Comparison of ENCODE assay signal across 11 cellular contexts in genomic region chr9:109086221-109086620, GRCh38. TPM values are rescaled to one million over a fixed set of nuclear protein-coding genes. Genes with fewer than 3 reads are reported as not detected.
DNase-seq lines count a peak whose midpoint lies in the region; ATAC-seq, FAIRE-seq and TF ChIP-seq lines count a peak whose summit lies in the region.
"Had no signal": no experiment of that assay in that cellular context is flagged by ENCODE, and none has a peak within 500 bp of the region (broad histone marks: within the 10 kb centered on the region; RNA-seq: fewer than 3 reads in every experiment).

No MANE protein-coding gene starts in this region.

- dilution Hi-C loops in endothelial cell of umbilical vein (cut with MboI; ENCODE audit: extremely low pct_ligation_motif_present, low sequenced_read_pairs): no loop called here

- H3K4me2 ChIP-seq in endothelial cell of umbilical vein (ENCODE audit: insufficient read depth, low read length): no peak overlapping the region

- peak; percentile 48 for DNase-seq in GM10248 (ENCODE audit: extremely low spot score)
- DNase-seq in endothelial cell of umbilical vein (ENCODE audit: low read depth, low spot score): peak; percentile 65
- no peak for DNase-seq in activated CD4-positive, alpha-beta T cell treated with anti-CD3 and anti-CD28 coated beads for 48 hours
- no peak for DNase-seq in stimulated activated CD4-positive, alpha-beta T cell treated with anti-CD3 and anti-CD28 coated beads, Interleukin-4, amount 100 ng/mL, for 1 hour
- no peak for DNase-seq in AG20443 (ENCODE audit: low spot score)
- DNase-seq in LoVo (ENCODE audit: low spot score): no peak
- DNase-seq: activated gamma-delta T cell, NCI-H1092 treated with DMSO at 0.1 percent for 48 hours had no signal

- no peak overlapping the region for H3K4me3 ChIP-seq in endothelial cell of umbilical vein (replicated peaks in 1 of 3; ENCODE audit: insufficient read depth in 1 of 3, low read depth in 1 of 3, low read length in 3 of 3)
- H3K4me3 ChIP-seq: esophagus muscularis mucosa had no signal

- H3K36me3 ChIP-seq in endothelial cell of umbilical vein (ENCODE audit: control insufficient read depth in 2 of 2, extremely low read depth in 1 of 2, insufficient read depth in 2 of 2, low read length in 2 of 2): peaks cover 5 to 8% of the 10 kb centered on the region in 2 experiments

- no peak overlapping the region for H3K9ac ChIP-seq in endothelial cell of umbilical vein (replicated peaks; ENCODE audit: extremely low read depth, insufficient read depth, low read length)

- H3K79me2 ChIP-seq in endothelial cell of umbilical vein (ENCODE audit: control insufficient read depth, insufficient read depth, low read length): no peaks in the 10 kb centered on the region

- no peak for FAIRE-seq in endothelial cell of umbilical vein (lab: Jason Lieb, UNC)

- H3K4me1 ChIP-seq in endothelial cell of umbilical vein (ENCODE audit: control insufficient read depth, extremely low read depth, insufficient read depth, low read length): no peaks in the 10 kb centered on the region

- intact Hi-C loops in endothelial cell of umbilical vein (cut with micrococcal nuclease): no loop called here

- no peaks in the 10 kb centered on the region for H3K27me3 ChIP-seq in endothelial cell of umbilical vein (ENCODE audit: control insufficient read depth in 2 of 2, insufficient read depth in 2 of 2, low read length in 2 of 2)
- H3K27me3 ChIP-seq: esophagus muscularis mucosa had no signal

- H3K9me3 ChIP-seq in endothelial cell of umbilical vein (replicated peaks; ENCODE audit: control insufficient read depth, insufficient read depth, low read length): no peaks in the 10 kb centered on the region
- H3K9me3 ChIP-seq: esophagus muscularis mucosa had no signal

- no peaks in the 10 kb centered on the region for H4K20me1 ChIP-seq in endothelial cell of umbilical vein (replicated peaks; ENCODE audit: control insufficient read depth, extremely low read depth, insufficient read depth, low read length)

- H3K9me1 ChIP-seq in endothelial cell of umbilical vein (replicated peaks; ENCODE audit: control insufficient read depth, extremely low read depth, insufficient read depth, low read length): no peaks in the 10 kb centered on the region

- ATAC-seq in GM21529 (IDR thresholded peaks at IDR 0.05; ENCODE audit: unreplicated experiment): peak; percentile 84
- ATAC-seq in HG03571 (IDR thresholded peaks at IDR 0.05; ENCODE audit: unreplicated experiment): peak; percentile 62

- no peak overlapping the region for H3K27ac ChIP-seq in endothelial cell of umbilical vein (ENCODE audit: insufficient read depth, low read depth, low read length)
- H3K27ac ChIP-seq: esophagus muscularis mucosa had no signal

- H2AFZ ChIP-seq in endothelial cell of umbilical vein (ENCODE audit: low read depth, low read length): no peak overlapping the region

- no TSS peak for BruUV-seq in endothelial cell of umbilical vein (replicated peaks; lab: Mats Ljungman, UMichigan)

- POLR2A ChIA-PET in GM10248 (lab: Yijun Ruan, JAX): no interaction called here
- POLR2A ChIA-PET in endothelial cell of umbilical vein (lab: Charles Lee): no interaction called here

- TF ChIP-seq CTCF in GM10248 (IDR thresholded peaks at IDR 0.05; ENCODE audit: control extremely low read depth, extremely low read depth, low read depth, missing control alignments) (no peak), endothelial cell of umbilical vein (IDR thresholded peaks at IDR 0.05; ENCODE audit: extremely low read depth in 1 of 2, insufficient read depth in 1 of 2, low read depth in 1 of 2, low read length in 2 of 2) (no peak)

- CTCF ChIA-PET in GM10248 (lab: Yijun Ruan, JAX): interaction anchor here (0.6 to 2.7 kb wide), 4 partner anchors 9 to 150 kb away, joined by 3 to 8 read pairs (median 3); no protein-coding TSS in a partner anchor
- CTCF ChIA-PET in endothelial cell of umbilical vein (lab: Charles Lee): interaction anchor here (0.7 to 3.7 kb wide), 7 partner anchors 8 to 97 kb away, joined by 3 to 13 read pairs (median 4); partner anchors contain the start of gene TMEM245

- no peak for TF ChIP-seq POLR2A in endothelial cell of umbilical vein (IDR thresholded peaks at IDR 0.05; ENCODE audit: low read depth, low read length)

TF ChIP-seq in endothelial cell of umbilical vein, 7 proteins besides CTCF, POLR2A, EP300 and RAD21:
- TF ChIP-seq FOS (IDR thresholded peaks at IDR 0.05; ENCODE audit: borderline replicate concordance, insufficient read depth, low read length) (peak; percentile 42), JUN (IDR thresholded peaks at IDR 0.05; ENCODE audit: borderline replicate concordance, insufficient read depth, insufficient read length, low read depth) (peak; percentile 35), MYC (IDR thresholded peaks at IDR 0.05; ENCODE audit: low read depth, low read length) (no peak)

RNA-seq across cellular contexts. Expression of gene TMEM245, which starts 33.5 kb away (rescaled TPM):
- total RNA-seq in endothelial cell of umbilical vein: 39.4 and 44.2 TPM in 2 replicates
- 41.7 and 48.0 TPM in 2 replicates for polyA plus RNA-seq in endothelial cell of umbilical vein
- polyA plus RNA-seq in endothelial cell of umbilical vein (2011; cell fraction: cytosol; rRNA removed): 22.1 and 22.7 TPM in 2 replicates
- 27.8 and 30.4 TPM in 2 replicates for polyA plus RNA-seq in endothelial cell of umbilical vein (2011; cell fraction: nucleus; rRNA removed)
- polyA plus RNA-seq in endothelial cell of umbilical vein (2012): 40.4 and 41.8 TPM in 2 replicates
- 156 and 175 TPM in 2 replicates for polyA minus RNA-seq in endothelial cell of umbilical vein
- 57.1 TPM for polyA minus RNA-seq in endothelial cell of umbilical vein (2011; cell fraction: cytosol; rRNA and poly(A)+ RNA removed)
- 64.2 and 110 TPM in 2 replicates for polyA minus RNA-seq in endothelial cell of umbilical vein (2011; cell fraction: nucleus; rRNA and poly(A)+ RNA removed)

Comparison
In these comparisons a context has a peak if more than half of its experiments do, and no peak if none do; other contexts are left out.
1. DNase-seq: peak in GM10248 (single experiment) and endothelial cell of umbilical vein (single experiment); none in activated CD4-positive, alpha-beta T cell treated with anti-CD3 and anti-CD28 coated beads for 48 hours (single experiment), stimulated activated CD4-positive, alpha-beta T cell treated with anti-CD3 and anti-CD28 coated beads, Interleukin-4, amount 100 ng/mL, for 1 hour (single experiment), AG20443 (single experiment) and LoVo (single experiment).